In the genomic region with DNA sequence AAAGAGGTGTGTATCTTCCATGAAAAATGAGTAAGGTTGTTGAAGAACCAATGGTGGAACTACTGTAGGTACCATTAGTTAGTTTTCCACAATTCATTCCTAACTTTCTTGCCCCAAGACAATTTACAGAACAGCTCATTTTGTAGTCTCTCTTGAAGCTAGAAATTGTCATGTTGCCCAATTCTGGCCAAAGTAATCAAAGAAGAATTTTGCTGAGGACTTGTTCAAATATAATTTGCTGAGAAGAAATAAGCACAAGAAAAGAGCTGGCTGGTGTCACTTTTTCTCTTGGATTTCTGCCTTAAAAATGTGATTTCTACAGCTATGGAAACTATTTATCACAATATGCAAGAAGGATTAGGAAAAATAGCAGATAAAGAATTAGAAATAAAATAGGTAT, we compare ENCODE assay signal across 13 cellular contexts.
"Had no signal": no experiment of that assay in that cellular context is flagged by ENCODE, and none has a peak within 500 bp of the region (broad histone marks: within the 10 kb centered on the region; RNA-seq: fewer than 3 reads in every experiment).

No MANE protein-coding gene starts in this region.

- FAIRE-seq: colon, endothelial cell of umbilical vein had no signal

- ATAC-seq: activated CD4-positive, CD25-positive, alpha-beta regulatory T cell treated with anti-CD3 and anti-CD28 coated beads, Interleukin-2, amount 50 U/mL, for 24 hours; activated naive CD4-positive, alpha-beta T cell treated with anti-CD3 and anti-CD28 coated beads, Interleukin-2, amount 50 U/mL, for 72 hours; left colon had no signal

- H3K4me3 ChIP-seq: cardiac muscle cell, stomach, vagina had no signal

- H3K27me3 ChIP-seq: cardiac muscle cell, stomach, vagina had no signal

- DNase-seq: activated CD4-positive, alpha-beta T cell treated with anti-CD3 and anti-CD28 coated beads, Interleukin-2, amount 50 U/mL, for 4 hours; activated effector memory CD4-positive, alpha-beta T cell treated with Interleukin-2 at 50 U/mL for 16 hours; activated T-cell treated with anti-CD3 and anti-CD28 coated beads, Interleukin-2, amount 50 U/mL, for 24 hours; left colon; naive B cell; stimulated activated CD4-positive, alpha-beta T cell treated with anti-CD3 and anti-CD28 coated beads, Interleukin-4, amount 100 ng/mL, for 4 hours; stomach had no signal

- H3K36me3 ChIP-seq: cardiac muscle cell, stomach, vagina had no signal
